Comparison of ENCODE assay signal across 8 cellular contexts in genomic region chr3:168952551-168952950, GRCh38.
A peak's percentile ranks its signal among the peaks of the same experiment; 100 is the strongest.
DNase-seq lines count a peak whose midpoint lies in the region; TF ChIP-seq lines count a peak whose summit lies in the region.

No MANE protein-coding gene starts in this region.

- H3K4me3 ChIP-seq in Loucy (ENCODE audit: low read length, poor library complexity, severe bottlenecking) (no peak overlapping the region), adipocyte (ENCODE audit: low read length) (no peak overlapping the region), Karpas-422 (ENCODE audit: low read length) (no peak overlapping the region)

- no peak overlapping the region for H3K4me2 ChIP-seq in Loucy (ENCODE audit: low read depth, low read length, poor library complexity, severe bottlenecking)
- H3K4me2 ChIP-seq in Karpas-422 (ENCODE audit: low read depth, low read length, poor library complexity, severe bottlenecking): no peak overlapping the region

- no peaks in the 10 kb centered on the region for H3K9me3 ChIP-seq in Loucy (ENCODE audit: insufficient read depth, low read depth, low read length)
- peaks cover 5% of the 10 kb centered on the region for H3K9me3 ChIP-seq in adipocyte (ENCODE audit: control insufficient read depth, low read length)
- H3K9me3 ChIP-seq in Karpas-422 (ENCODE audit: low read length): no peaks in the 10 kb centered on the region

- H3K9me2 ChIP-seq in Loucy (replicated peaks; ENCODE audit: low read depth, low read length) (no peaks in the 10 kb centered on the region), Karpas-422 (replicated peaks; ENCODE audit: insufficient read depth, low read length) (no peaks in the 10 kb centered on the region)

- DNase-seq in adipocyte (ENCODE audit: low read depth) (peak; percentile 90), left kidney (ENCODE audit: low read depth, low spot score) (peak; percentile 33), C1 segment of cervical spinal cord (lab: John Stamatoyannopoulos, UW) (no peak), Karpas-422 (no peak), GM19240 (ENCODE audit: insufficient read length, low spot score) (no peak)
- DNase-seq in activated T-cell treated with anti-CD3 and anti-CD28 coated beads, Interleukin-2, amount 50 U/mL, for 1 hour: no peak

- H3K27me3 ChIP-seq in Loucy (ENCODE audit: insufficient read depth, low read length, poor library complexity, severe bottlenecking) (no peaks in the 10 kb centered on the region), adipocyte (replicated peaks; ENCODE audit: control insufficient read depth, insufficient read depth, low read length) (peaks cover 4% of the 10 kb centered on the region), Karpas-422 (ENCODE audit: low read length) (no peaks in the 10 kb centered on the region)

- H3K27ac ChIP-seq in C4-2B (no peak overlapping the region), Karpas-422 (ENCODE audit: low read length) (no peak overlapping the region)

- TF ChIP-seq CTCF in C4-2B (conservative IDR thresholded peaks at IDR 0.05): peak; percentile 60
- peak; percentile 60 for TF ChIP-seq CTCF in Loucy (conservative IDR thresholded peaks at IDR 0.05; ENCODE audit: low read length)

- H3K4me1 ChIP-seq in Loucy (ENCODE audit: insufficient read depth, low read length, poor library complexity, severe bottlenecking) (no peaks in the 10 kb centered on the region), adipocyte (ENCODE audit: control insufficient read depth, insufficient read depth, low read length) (no peaks in the 10 kb centered on the region), Karpas-422 (ENCODE audit: low read length) (no peaks in the 10 kb centered on the region)

- no peaks in the 10 kb centered on the region for H3F3A ChIP-seq in Loucy (ENCODE audit: low read depth)

- H3K9ac ChIP-seq in Loucy (ENCODE audit: low read depth, low read length, poor library complexity, severe bottlenecking): no peak overlapping the region
- H3K9ac ChIP-seq in adipocyte (ENCODE audit: low read length): no peak overlapping the region
- no peak overlapping the region for H3K9ac ChIP-seq in Karpas-422 (ENCODE audit: low read length)

- no peak overlapping the region for H2AFZ ChIP-seq in Loucy (ENCODE audit: low read length)
- H2AFZ ChIP-seq in Karpas-422 (ENCODE audit: low read length): no peak overlapping the region

- no peaks in the 10 kb centered on the region for H3K36me3 ChIP-seq in Loucy (ENCODE audit: insufficient read depth, low read length)
- H3K36me3 ChIP-seq in adipocyte (ENCODE audit: control insufficient read depth, insufficient read depth, low read length, severe bottlenecking): no peaks in the 10 kb centered on the region
- no peaks in the 10 kb centered on the region for H3K36me3 ChIP-seq in Karpas-422 (ENCODE audit: insufficient read depth, low read length)

- H3K79me2 ChIP-seq in Loucy (ENCODE audit: insufficient read depth, low read length): no peaks in the 10 kb centered on the region
- H3K79me2 ChIP-seq in Karpas-422 (ENCODE audit: low read length): no peaks in the 10 kb centered on the region

- H4K20me1 ChIP-seq in Loucy (ENCODE audit: insufficient read depth, low read length, poor library complexity, severe bottlenecking): no peaks in the 10 kb centered on the region
- no peaks in the 10 kb centered on the region for H4K20me1 ChIP-seq in Karpas-422 (ENCODE audit: insufficient read depth, low read depth, low read length)

Comparison
In these comparisons a context has a peak if more than half of its experiments do, and no peak if none do; other contexts are left out.
1. DNase-seq: peak in adipocyte (single experiment) and left kidney (single experiment); none in activated T-cell treated with anti-CD3 and anti-CD28 coated beads, Interleukin-2, amount 50 U/mL, for 1 hour (single experiment), C1 segment of cervical spinal cord (0 of 14), Karpas-422 (single experiment) and GM19240 (single experiment).